ENCODE assay signal across 8 cellular contexts in genomic region chr13:30142502-30143211, GRCh38.
DNase-seq lines count a peak whose midpoint lies in the region; ATAC-seq and TF ChIP-seq lines count a peak whose summit lies in the region.

No MANE protein-coding gene starts in this region.

- H3K9me3 ChIP-seq in A673 (ENCODE audit: low read depth, low read length, poor library complexity, severe bottlenecking) = no peaks in the 10 kb centered on the region

- DNase-seq in A673 (ENCODE audit: low spot score) (peak; percentile 74), H4 (ENCODE audit: low spot score) (peak; percentile 93), inferior parietal cortex (ENCODE audit: extremely low spot score) (peak; percentile 42), GF-D8 (lab: John Stamatoyannopoulos, UW) (no peak)
- no peak for DNase-seq in stimulated activated naive CD8-positive, alpha-beta T cell treated with anti-CD3 and anti-CD28 coated beads, Interleukin-15, Interleukin-2, amounts not matched to agents 100 U/mL and 50 U/mL, for 24 hours

- no peak overlapping the region for H3K27ac ChIP-seq in A673 (ENCODE audit: low read depth, low read length, poor library complexity, severe bottlenecking)

- peaks cover 59% of the 10 kb centered on the region for H3K4me1 Mint-ChIP-seq in activated naive CD4-positive, alpha-beta T cell treated with anti-CD3 and anti-CD28 coated beads, Interleukin-2, amount 50 U/mL, for 24 hours

- POLR2A ChIA-PET in A673 (lab: Charles Lee; ENCODE audit: low non-redundant PET) = interaction anchor here (0.6 kb wide), 1 partner anchor 237 kb away, joined by 3 read pairs; no protein-coding TSS in a partner anchor

- CTCF ChIA-PET in A673 (lab: Charles Lee) = interaction anchor here (2.3 kb wide), 1 partner anchor 10 kb away, joined by 13 read pairs; no protein-coding TSS in a partner anchor

- H3K4me3 ChIP-seq in A673 (ENCODE audit: low read depth, low read length, poor library complexity, severe bottlenecking) = no peak overlapping the region

- H3K4me1 ChIP-seq in A673 (ENCODE audit: insufficient read depth, low read length, poor library complexity, severe bottlenecking) = peaks cover 13% of the 10 kb centered on the region

- peak; percentile 51 for ATAC-seq in stimulated activated naive CD8-positive, alpha-beta T cell treated with anti-CD3 and anti-CD28 coated beads, Interleukin-15, Interleukin-2, amounts not matched to agents 100 U/mL and 50 U/mL, for 24 hours
- no peak for ATAC-seq in HG02852 (IDR thresholded peaks at IDR 0.05; ENCODE audit: unreplicated experiment)
- no peak for ATAC-seq in GM21528 (IDR thresholded peaks at IDR 0.05; ENCODE audit: low FRiP score, unreplicated experiment)

- H3K27ac Mint-ChIP-seq in activated naive CD4-positive, alpha-beta T cell treated with anti-CD3 and anti-CD28 coated beads, Interleukin-2, amount 50 U/mL, for 24 hours = peak overlapping the region; percentile 76

- H3K9me3 Mint-ChIP-seq in activated naive CD4-positive, alpha-beta T cell treated with anti-CD3 and anti-CD28 coated beads, Interleukin-2, amount 50 U/mL, for 24 hours = no peaks in the 10 kb centered on the region

- no peaks in the 10 kb centered on the region for H3K27me3 ChIP-seq in A673 (replicated peaks; ENCODE audit: insufficient read depth, low read depth, low read length, poor library complexity)

- no peaks in the 10 kb centered on the region for H3K27me3 Mint-ChIP-seq in activated naive CD4-positive, alpha-beta T cell treated with anti-CD3 and anti-CD28 coated beads, Interleukin-2, amount 50 U/mL, for 24 hours

- no peak overlapping the region for H3K4me3 Mint-ChIP-seq in activated naive CD4-positive, alpha-beta T cell treated with anti-CD3 and anti-CD28 coated beads, Interleukin-2, amount 50 U/mL, for 24 hours

- H3K36me3 Mint-ChIP-seq in activated naive CD4-positive, alpha-beta T cell treated with anti-CD3 and anti-CD28 coated beads, Interleukin-2, amount 50 U/mL, for 24 hours = peaks cover 3% of the 10 kb centered on the region

- BruUV-seq in A673 (replicated peaks; lab: Mats Ljungman, UMichigan) = no TSS peak

- no peak for TF ChIP-seq CTCF in A673 (conservative IDR thresholded peaks at IDR 0.05; ENCODE audit: low read depth, low read length)

- intact Hi-C loops in A673 (cut with micrococcal nuclease; ENCODE audit: unreplicated experiment) = no loop called here

- no peaks in the 10 kb centered on the region for H3K36me3 ChIP-seq in A673 (ENCODE audit: insufficient read depth, low read length, poor library complexity, severe bottlenecking)

Comparison
In these comparisons a context has a peak if more than half of its experiments do, and no peak if none do; other contexts are left out.
1. DNase-seq: peak in A673 (single experiment), H4 (single experiment) and inferior parietal cortex (single experiment); none in stimulated activated naive CD8-positive, alpha-beta T cell treated with anti-CD3 and anti-CD28 coated beads, Interleukin-15, Interleukin-2, amounts not matched to agents 100 U/mL and 50 U/mL, for 24 hours (single experiment) and GF-D8 (single experiment).